35 cellular contexts compared by ENCODE assay signal in genomic region chr4:104146048-104146447, GRCh38.
"Had no signal": no experiment of that assay in that cellular context is flagged by ENCODE, and none has a peak within 500 bp of the region (broad histone marks: within the 10 kb centered on the region; RNA-seq: fewer than 3 reads in every experiment).

No MANE protein-coding gene starts in this region.

- DNase-seq: activated CD4-positive, alpha-beta memory T cell treated with anti-CD3 and anti-CD28 coated beads, Interleukin-2, amount 10 ng/mL, durations not matched to agents 7 days and 5 days; activated CD4-positive, alpha-beta T cell treated with anti-CD3 and anti-CD28 coated beads for 1 hour; activated CD4-positive, alpha-beta T cell treated with anti-CD3 and anti-CD28 coated beads for 36 hours; activated CD4-positive, alpha-beta T cell treated with anti-CD3 and anti-CD28 coated beads for 48 hours; activated CD4-positive, alpha-beta T cell treated with anti-CD3 and anti-CD28 coated beads, Interleukin-2, amount 10 ng/mL, durations not matched to agents 7 days and 5 days; activated CD4-positive, alpha-beta T cell treated with anti-CD3 and anti-CD28 coated beads, Interleukin-2, amount 50 U/mL, for 48 hours; activated CD4-positive, CD25-positive, alpha-beta regulatory T cell; activated CD8-positive, alpha-beta memory T cell treated with anti-CD3 and anti-CD28 coated beads for 24 hours; activated CD8-positive, alpha-beta memory T cell treated with anti-CD3 and anti-CD28 coated beads, Interleukin-2, amount 10 ng/mL, durations not matched to agents 7 days and 5 days; activated CD8-positive, alpha-beta memory T cell treated with anti-CD3 and anti-CD28 coated beads, Interleukin-2, amount 50 U/mL, for 48 hours; activated CD8-positive, alpha-beta T cell treated with anti-CD3 and anti-CD28 coated beads, Interleukin-2, amount 10 ng/mL, durations not matched to agents 7 days and 5 days; activated effector memory CD4-positive, alpha-beta T cell treated with anti-CD3 and anti-CD28 coated beads, Interleukin-2, amount 50 U/mL, for 16 hours; activated gamma-delta T cell treated with Interleukin-2 at 50 U/mL for 16 hours; activated naive CD4-positive, alpha-beta T cell; activated naive CD4-positive, alpha-beta T cell treated with anti-CD3 and anti-CD28 coated beads for 36 hours; activated naive CD4-positive, alpha-beta T cell treated with anti-CD3 and anti-CD28 coated beads, Interleukin-2, amount 50 U/mL, for 16 hours; activated naive CD8-positive, alpha-beta T cell treated with anti-CD3 and anti-CD28 coated beads for 36 hours; activated T-cell treated with anti-CD3 and anti-CD28 coated beads, Interleukin-2, amount 50 U/mL, for 24 hours; activated T-cell treated with anti-CD3 and anti-CD28 coated beads, Interleukin-2, amount 50 U/mL, for 48 hours; adrenal gland; amniotic stem cell; aorta; body of pancreas; caudate nucleus; cerebellar nuclear complex; T-cell; T-helper 17 cell; WERI-Rb-1 had no signal

- H3K27ac Mint-ChIP-seq: activated CD4-positive, alpha-beta memory T cell treated with anti-CD3 and anti-CD28 coated beads, Interleukin-2, amount 10 ng/mL, durations not matched to agents 7 days and 5 days; activated CD4-positive, alpha-beta T cell treated with anti-CD3 and anti-CD28 coated beads for 36 hours; activated CD4-positive, alpha-beta T cell treated with anti-CD3 and anti-CD28 coated beads, Interleukin-2, amount 10 ng/mL, durations not matched to agents 7 days and 5 days; activated CD8-positive, alpha-beta memory T cell treated with anti-CD3 and anti-CD28 coated beads, Interleukin-2, amount 10 ng/mL, durations not matched to agents 7 days and 5 days; activated CD8-positive, alpha-beta T cell treated with anti-CD3 and anti-CD28 coated beads, Interleukin-2, amount 10 ng/mL, durations not matched to agents 7 days and 5 days; activated naive CD4-positive, alpha-beta T cell treated with anti-CD3 and anti-CD28 coated beads for 36 hours; activated naive CD4-positive, alpha-beta T cell treated with anti-CD3 and anti-CD28 coated beads, Interleukin-2, amount 50 U/mL, for 72 hours; activated naive CD8-positive, alpha-beta T cell treated with anti-CD3 and anti-CD28 coated beads for 36 hours; activated T-cell treated with anti-CD3 and anti-CD28 coated beads, Interleukin-2, amount 50 U/mL, for 24 hours; activated T-helper 17 cell treated with anti-CD3 and anti-CD28 coated beads, Interleukin-2, amount 50 U/mL, for 72 hours; T-cell; T-helper 17 cell; WTC11 had no signal

- H3K9me3 Mint-ChIP-seq: activated CD4-positive, alpha-beta memory T cell treated with anti-CD3 and anti-CD28 coated beads, Interleukin-2, amount 10 ng/mL, durations not matched to agents 7 days and 5 days; activated naive CD8-positive, alpha-beta T cell treated with anti-CD3 and anti-CD28 coated beads for 36 hours; WTC11 had no signal

- H3K4me3 ChIP-seq: adrenal gland, body of pancreas, cardiac muscle cell had no signal

- H3K36me3 Mint-ChIP-seq: activated CD8-positive, alpha-beta memory T cell treated with anti-CD3 and anti-CD28 coated beads, Interleukin-2, amount 10 ng/mL, durations not matched to agents 7 days and 5 days; activated naive CD4-positive, alpha-beta T cell treated with anti-CD3 and anti-CD28 coated beads, Interleukin-2, amount 50 U/mL, for 72 hours; activated naive CD8-positive, alpha-beta T cell treated with anti-CD3 and anti-CD28 coated beads for 36 hours; T-cell; WTC11 had no signal

- H3K4me1 ChIP-seq: adrenal gland, body of pancreas had no signal

- H3K27ac ChIP-seq: adrenal gland, body of pancreas, cardiac muscle cell, WERI-Rb-1 had no signal

- FAIRE-seq: astrocyte, bronchial epithelial cell had no signal

- H3K27me3 ChIP-seq: adrenal gland, body of pancreas, cardiac muscle cell had no signal

- H3K4me1 Mint-ChIP-seq: activated CD4-positive, alpha-beta memory T cell treated with anti-CD3 and anti-CD28 coated beads, Interleukin-2, amount 10 ng/mL, durations not matched to agents 7 days and 5 days; activated CD4-positive, alpha-beta T cell treated with anti-CD3 and anti-CD28 coated beads for 36 hours; activated CD4-positive, alpha-beta T cell treated with anti-CD3 and anti-CD28 coated beads, Interleukin-2, amount 10 ng/mL, durations not matched to agents 7 days and 5 days; activated CD8-positive, alpha-beta memory T cell treated with anti-CD3 and anti-CD28 coated beads, Interleukin-2, amount 10 ng/mL, durations not matched to agents 7 days and 5 days; activated naive CD8-positive, alpha-beta T cell treated with anti-CD3 and anti-CD28 coated beads for 36 hours; activated T-helper 17 cell treated with anti-CD3 and anti-CD28 coated beads, Interleukin-2, amount 50 U/mL, for 72 hours; central memory CD8-positive, alpha-beta T cell; T-cell; WTC11 had no signal

- H3K4me3 Mint-ChIP-seq: activated CD4-positive, alpha-beta memory T cell treated with anti-CD3 and anti-CD28 coated beads, Interleukin-2, amount 10 ng/mL, durations not matched to agents 7 days and 5 days; activated CD4-positive, alpha-beta T cell treated with anti-CD3 and anti-CD28 coated beads for 36 hours; activated CD4-positive, alpha-beta T cell treated with anti-CD3 and anti-CD28 coated beads, Interleukin-2, amount 10 ng/mL, durations not matched to agents 7 days and 5 days; activated CD8-positive, alpha-beta memory T cell treated with anti-CD3 and anti-CD28 coated beads, Interleukin-2, amount 10 ng/mL, durations not matched to agents 7 days and 5 days; activated CD8-positive, alpha-beta T cell treated with anti-CD3 and anti-CD28 coated beads, Interleukin-2, amount 10 ng/mL, durations not matched to agents 7 days and 5 days; activated naive CD4-positive, alpha-beta T cell treated with anti-CD3 and anti-CD28 coated beads for 36 hours; activated naive CD8-positive, alpha-beta T cell treated with anti-CD3 and anti-CD28 coated beads for 36 hours; activated T-cell treated with anti-CD3 and anti-CD28 coated beads, Interleukin-2, amount 50 U/mL, for 24 hours; activated T-helper 17 cell treated with anti-CD3 and anti-CD28 coated beads, Interleukin-2, amount 50 U/mL, for 72 hours; central memory CD8-positive, alpha-beta T cell; T-cell; T-helper 17 cell; WTC11 had no signal

- H3K9me3 ChIP-seq: adrenal gland, body of pancreas had no signal

- H3K36me3 ChIP-seq: adrenal gland, cardiac muscle cell, WERI-Rb-1 had no signal

- H3K27me3 Mint-ChIP-seq: activated CD4-positive, alpha-beta memory T cell treated with anti-CD3 and anti-CD28 coated beads, Interleukin-2, amount 10 ng/mL, durations not matched to agents 7 days and 5 days; activated CD4-positive, alpha-beta T cell treated with anti-CD3 and anti-CD28 coated beads for 36 hours; activated CD4-positive, alpha-beta T cell treated with anti-CD3 and anti-CD28 coated beads, Interleukin-2, amount 10 ng/mL, durations not matched to agents 7 days and 5 days; activated CD8-positive, alpha-beta memory T cell treated with anti-CD3 and anti-CD28 coated beads, Interleukin-2, amount 10 ng/mL, durations not matched to agents 7 days and 5 days; activated naive CD8-positive, alpha-beta T cell treated with anti-CD3 and anti-CD28 coated beads for 36 hours; activated T-cell treated with anti-CD3 and anti-CD28 coated beads, Interleukin-2, amount 50 U/mL, for 24 hours; activated T-helper 17 cell treated with anti-CD3 and anti-CD28 coated beads, Interleukin-2, amount 50 U/mL, for 72 hours; central memory CD8-positive, alpha-beta T cell; T-cell; T-helper 17 cell had no signal
